Comparison of ENCODE assay signal across 1 cellular context in the genomic region with DNA sequence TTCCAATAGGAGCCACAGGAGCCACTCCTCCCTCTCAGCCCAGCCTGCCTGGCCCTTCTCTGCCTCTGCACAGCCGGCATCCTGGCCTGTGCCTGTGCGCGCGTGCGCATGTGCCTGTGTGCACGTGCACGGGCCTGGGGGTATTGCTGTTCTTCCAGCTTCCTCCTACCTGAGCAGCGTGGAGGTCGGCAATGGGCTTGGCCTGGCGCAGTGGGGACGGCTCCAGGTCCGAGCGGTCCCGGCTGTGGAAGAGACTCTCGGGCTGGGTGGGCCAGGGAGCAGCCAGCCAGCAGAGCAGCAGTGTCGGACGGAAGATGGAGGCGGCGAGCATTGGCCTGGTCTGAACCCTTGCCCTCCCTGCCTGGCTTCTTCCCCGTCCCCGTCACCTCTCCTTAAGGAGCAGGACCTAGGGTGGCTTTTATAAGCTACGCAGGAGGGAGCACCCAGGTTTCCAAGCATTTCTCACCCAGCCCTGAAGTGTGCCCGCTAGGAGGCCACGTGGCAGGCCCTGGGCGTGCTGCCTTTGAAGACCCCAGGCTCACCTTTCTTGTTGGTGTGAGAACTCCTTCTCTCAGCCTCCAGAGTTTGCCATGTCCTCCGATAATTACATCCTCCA.
TF ChIP-seq lines count a peak whose summit lies in the region.

A gene with protein sequence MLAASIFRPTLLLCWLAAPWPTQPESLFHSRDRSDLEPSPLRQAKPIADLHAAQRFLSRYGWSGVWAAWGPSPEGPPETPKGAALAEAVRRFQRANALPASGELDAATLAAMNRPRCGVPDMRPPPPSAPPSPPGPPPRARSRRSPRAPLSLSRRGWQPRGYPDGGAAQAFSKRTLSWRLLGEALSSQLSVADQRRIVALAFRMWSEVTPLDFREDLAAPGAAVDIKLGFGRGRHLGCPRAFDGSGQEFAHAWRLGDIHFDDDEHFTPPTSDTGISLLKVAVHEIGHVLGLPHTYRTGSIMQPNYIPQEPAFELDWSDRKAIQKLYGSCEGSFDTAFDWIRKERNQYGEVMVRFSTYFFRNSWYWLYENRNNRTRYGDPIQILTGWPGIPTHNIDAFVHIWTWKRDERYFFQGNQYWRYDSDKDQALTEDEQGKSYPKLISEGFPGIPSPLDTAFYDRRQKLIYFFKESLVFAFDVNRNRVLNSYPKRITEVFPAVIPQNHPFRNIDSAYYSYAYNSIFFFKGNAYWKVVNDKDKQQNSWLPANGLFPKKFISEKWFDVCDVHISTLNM (minus strand): TSS at position 331 of the 616 bp plus-strand sequence. CDS start 0 bp downstream, at position 331.

TF ChIP-seq in HepG2, 621 proteins besides CTCF, POLR2A, EP300 and RAD21:
- TF ChIP-seq, protein P1, sequence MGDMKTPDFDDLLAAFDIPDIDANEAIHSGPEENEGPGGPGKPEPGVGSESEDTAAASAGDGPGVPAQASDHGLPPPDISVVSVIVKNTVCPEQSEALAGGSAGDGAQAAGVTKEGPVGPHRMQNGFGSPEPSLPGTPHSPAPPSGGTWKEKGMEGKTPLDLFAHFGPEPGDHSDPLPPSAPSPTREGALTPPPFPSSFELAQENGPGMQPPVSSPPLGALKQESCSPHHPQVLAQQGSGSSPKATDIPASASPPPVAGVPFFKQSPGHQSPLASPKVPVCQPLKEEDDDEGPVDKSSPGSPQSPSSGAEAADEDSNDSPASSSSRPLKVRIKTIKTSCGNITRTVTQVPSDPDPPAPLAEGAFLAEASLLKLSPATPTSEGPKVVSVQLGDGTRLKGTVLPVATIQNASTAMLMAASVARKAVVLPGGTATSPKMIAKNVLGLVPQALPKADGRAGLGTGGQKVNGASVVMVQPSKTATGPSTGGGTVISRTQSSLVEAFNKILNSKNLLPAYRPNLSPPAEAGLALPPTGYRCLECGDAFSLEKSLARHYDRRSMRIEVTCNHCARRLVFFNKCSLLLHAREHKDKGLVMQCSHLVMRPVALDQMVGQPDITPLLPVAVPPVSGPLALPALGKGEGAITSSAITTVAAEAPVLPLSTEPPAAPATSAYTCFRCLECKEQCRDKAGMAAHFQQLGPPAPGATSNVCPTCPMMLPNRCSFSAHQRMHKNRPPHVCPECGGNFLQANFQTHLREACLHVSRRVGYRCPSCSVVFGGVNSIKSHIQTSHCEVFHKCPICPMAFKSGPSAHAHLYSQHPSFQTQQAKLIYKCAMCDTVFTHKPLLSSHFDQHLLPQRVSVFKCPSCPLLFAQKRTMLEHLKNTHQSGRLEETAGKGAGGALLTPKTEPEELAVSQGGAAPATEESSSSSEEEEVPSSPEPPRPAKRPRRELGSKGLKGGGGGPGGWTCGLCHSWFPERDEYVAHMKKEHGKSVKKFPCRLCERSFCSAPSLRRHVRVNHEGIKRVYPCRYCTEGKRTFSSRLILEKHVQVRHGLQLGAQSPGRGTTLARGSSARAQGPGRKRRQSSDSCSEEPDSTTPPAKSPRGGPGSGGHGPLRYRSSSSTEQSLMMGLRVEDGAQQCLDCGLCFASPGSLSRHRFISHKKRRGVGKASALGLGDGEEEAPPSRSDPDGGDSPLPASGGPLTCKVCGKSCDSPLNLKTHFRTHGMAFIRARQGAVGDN (CRISPR knock-in tag; IDR thresholded peaks at IDR 0.05): peak; percentile 1; the same call in 1 of the 2 replicates
- TF ChIP-seq, protein P2, sequence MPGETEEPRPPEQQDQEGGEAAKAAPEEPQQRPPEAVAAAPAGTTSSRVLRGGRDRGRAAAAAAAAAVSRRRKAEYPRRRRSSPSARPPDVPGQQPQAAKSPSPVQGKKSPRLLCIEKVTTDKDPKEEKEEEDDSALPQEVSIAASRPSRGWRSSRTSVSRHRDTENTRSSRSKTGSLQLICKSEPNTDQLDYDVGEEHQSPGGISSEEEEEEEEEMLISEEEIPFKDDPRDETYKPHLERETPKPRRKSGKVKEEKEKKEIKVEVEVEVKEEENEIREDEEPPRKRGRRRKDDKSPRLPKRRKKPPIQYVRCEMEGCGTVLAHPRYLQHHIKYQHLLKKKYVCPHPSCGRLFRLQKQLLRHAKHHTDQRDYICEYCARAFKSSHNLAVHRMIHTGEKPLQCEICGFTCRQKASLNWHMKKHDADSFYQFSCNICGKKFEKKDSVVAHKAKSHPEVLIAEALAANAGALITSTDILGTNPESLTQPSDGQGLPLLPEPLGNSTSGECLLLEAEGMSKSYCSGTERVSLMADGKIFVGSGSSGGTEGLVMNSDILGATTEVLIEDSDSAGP (CRISPR knock-in tag; IDR thresholded peaks at IDR 0.05; ENCODE audit: borderline replicate concordance): no peak
